In the genomic region with DNA sequence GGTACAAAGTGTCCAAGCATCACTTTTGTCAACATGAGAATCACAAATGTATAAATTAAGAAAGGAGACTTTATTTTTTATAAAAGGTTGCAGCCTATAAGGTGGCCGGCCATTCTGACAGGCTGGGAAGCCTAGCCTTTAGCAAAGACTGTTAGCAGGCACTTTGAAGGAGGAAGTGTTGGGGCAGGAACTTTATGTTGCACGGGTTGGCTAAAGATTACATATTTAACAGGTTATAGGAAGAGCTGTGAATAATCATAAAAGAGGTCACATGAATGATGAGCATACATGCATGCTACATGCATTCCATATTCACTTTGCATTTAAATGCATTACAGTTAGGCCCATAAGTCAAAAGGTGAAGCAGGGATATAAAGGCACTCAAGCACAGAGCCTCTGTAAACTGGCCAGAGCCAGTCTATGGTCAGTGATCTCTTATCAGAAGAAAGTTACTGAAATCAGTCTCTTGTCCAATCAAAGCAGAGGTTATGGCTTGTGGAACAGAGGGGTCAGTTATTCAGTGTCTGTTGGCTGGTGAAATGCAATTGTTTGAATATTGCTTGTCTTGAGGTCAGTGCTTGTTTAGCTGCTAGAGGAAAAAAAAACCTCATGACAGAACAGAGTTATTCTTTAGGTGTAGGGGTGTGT, we compare ENCODE assay signal across 24 cellular contexts. TPM values are rescaled to one million over a fixed set of nuclear protein-coding genes. Genes with fewer than 3 reads are reported as not detected.
"Had no signal": no experiment of that assay in that cellular context is flagged by ENCODE, and none has a peak within 500 bp of the region (broad histone marks: within the 10 kb centered on the region; RNA-seq: fewer than 3 reads in every experiment).

No MANE protein-coding gene starts in this region.

- H3K4me3 ChIP-seq: colonic mucosa, esophagus muscularis mucosa, gastroesophageal sphincter, heart left ventricle, hepatocyte, left lung, lower lobe of right lung had no signal

- H3K4me1 ChIP-seq: colonic mucosa, foreskin keratinocyte had no signal

- H3K9me3 ChIP-seq: colonic mucosa, esophagus muscularis mucosa, gastroesophageal sphincter, heart left ventricle, left lung, lower lobe of right lung had no signal

- H3K27ac Mint-ChIP-seq: dendritic cell treated with granulocyte-macrophage colony-stimulating factor and Interleukin-4, amounts not matched to agents 40 ng/mL and 50 ng/mL, for 4 days; effector memory CD8-positive, alpha-beta T cell; immature natural killer cell; mesothelial cell of epicardium had no signal

- DNase-seq: colonic mucosa; cortex of kidney; effector CD8-positive, alpha-beta T cell; effector memory CD8-positive, alpha-beta T cell; foreskin keratinocyte; heart left ventricle; hypothalamus; immature natural killer cell; islet precursor cell; kidney; kidney glomerular epithelial cell; left lung; left ventricle myocardium superior; lower lobe of right lung; mesenchymal stem cell; naive thymus-derived CD4-positive, alpha-beta T cell had no signal

- H3K9me3 Mint-ChIP-seq: dendritic cell treated with granulocyte-macrophage colony-stimulating factor and Interleukin-4, amounts not matched to agents 40 ng/mL and 50 ng/mL, for 4 days; effector memory CD8-positive, alpha-beta T cell had no signal

- ATAC-seq: effector memory CD8-positive, alpha-beta T cell; foreskin keratinocyte; gastroesophageal sphincter; heart left ventricle; left lung; left ventricle myocardium superior; lower lobe of right lung; naive thymus-derived CD4-positive, alpha-beta T cell had no signal

- H3K36me3 ChIP-seq: colonic mucosa, esophagus muscularis mucosa, gastroesophageal sphincter, heart left ventricle, left lung, lower lobe of right lung had no signal

- H3K27me3 ChIP-seq: colonic mucosa, esophagus muscularis mucosa, foreskin keratinocyte, gastroesophageal sphincter, hepatocyte had no signal

- H3K36me3 Mint-ChIP-seq: immature natural killer cell; mesothelial cell of epicardium; naive thymus-derived CD4-positive, alpha-beta T cell had no signal

- H3K27ac ChIP-seq: colonic mucosa, esophagus muscularis mucosa, foreskin keratinocyte, gastroesophageal sphincter, heart left ventricle, hepatocyte, left lung, lower lobe of right lung had no signal

- H3K27me3 Mint-ChIP-seq: effector memory CD8-positive, alpha-beta T cell had no signal

- H3K4me3 Mint-ChIP-seq: dendritic cell treated with granulocyte-macrophage colony-stimulating factor and Interleukin-4, amounts not matched to agents 40 ng/mL and 50 ng/mL, for 4 days; effector memory CD8-positive, alpha-beta T cell; immature natural killer cell; mesothelial cell of epicardium had no signal

RNA-seq across cellular contexts. Expression of gene ANKRD7, which starts 7.3 kb away (rescaled TPM):
- total RNA-seq: colonic mucosa; lower lobe of right lung; mesenteric fat pad; mesothelial cell of epicardium; mucosa of gallbladder; naive thymus-derived CD4-positive, alpha-beta T cell had no signal
- polyA plus RNA-seq: endothelial cell of umbilical vein, immature natural killer cell had no signal
